ENCODE assay signal across 11 cellular contexts in genomic region chr15:41988896-41989572, GRCh38. TPM values are rescaled to one million over a fixed set of nuclear protein-coding genes. Genes with fewer than 3 reads are reported as not detected.
"Had no signal": no experiment of that assay in that cellular context is flagged by ENCODE, and none has a peak within 500 bp of the region (broad histone marks: within the 10 kb centered on the region; RNA-seq: fewer than 3 reads in every experiment).

No MANE protein-coding gene starts in this region.

- H3K36me3 ChIP-seq: ascending aorta, heart left ventricle, ovary had no signal

- H3K4me1 Mint-ChIP-seq: activated CD8-positive, alpha-beta memory T cell treated with anti-CD3 and anti-CD28 coated beads, Interleukin-2, amount 10 ng/mL, durations not matched to agents 7 days and 5 days had no signal

- H3K27me3 Mint-ChIP-seq: natural killer cell treated with Interleukin-12 subunit alpha and Interleukin-12 subunit beta and Interleukin-15 and Interleukin-18, amount 100 ng/mL, for 72 hours; stimulated activated naive CD8-positive, alpha-beta T cell treated with anti-CD3 and anti-CD28 coated beads, Interleukin-15, Interleukin-2, amounts not matched to agents 100 ng/mL and 50 ng/mL, for 24 hours had no signal

- H3K4me1 ChIP-seq: testis had no signal

- H3K9me3 Mint-ChIP-seq: natural killer cell treated with Interleukin-12 subunit alpha and Interleukin-12 subunit beta and Interleukin-15 and Interleukin-18, amount 100 ng/mL, for 72 hours; stimulated activated naive CD8-positive, alpha-beta T cell treated with anti-CD3 and anti-CD28 coated beads, Interleukin-15, Interleukin-2, amounts not matched to agents 100 ng/mL and 50 ng/mL, for 24 hours had no signal

- H3K4me3 ChIP-seq: ascending aorta, heart left ventricle, ovary, testis had no signal

- FAIRE-seq: islet of Langerhans had no signal

- H3K9me3 ChIP-seq: ascending aorta, heart left ventricle, ovary, testis had no signal

- H3K27ac ChIP-seq: ascending aorta, heart left ventricle, ovary, testis had no signal

- H3K27me3 ChIP-seq: ascending aorta, heart left ventricle, ovary, testis had no signal

- H3K4me3 Mint-ChIP-seq: activated CD8-positive, alpha-beta memory T cell treated with anti-CD3 and anti-CD28 coated beads, Interleukin-2, amount 10 ng/mL, durations not matched to agents 7 days and 5 days; natural killer cell treated with Interleukin-12 subunit alpha and Interleukin-12 subunit beta and Interleukin-15 and Interleukin-18, amount 100 ng/mL, for 72 hours; stimulated activated naive CD8-positive, alpha-beta T cell treated with anti-CD3 and anti-CD28 coated beads, Interleukin-15, Interleukin-2, amounts not matched to agents 100 ng/mL and 50 ng/mL, for 24 hours had no signal

- H3K27ac Mint-ChIP-seq: activated CD8-positive, alpha-beta memory T cell treated with anti-CD3 and anti-CD28 coated beads, Interleukin-2, amount 10 ng/mL, durations not matched to agents 7 days and 5 days; natural killer cell treated with Interleukin-12 subunit alpha and Interleukin-12 subunit beta and Interleukin-15 and Interleukin-18, amount 100 ng/mL, for 72 hours; stimulated activated naive CD8-positive, alpha-beta T cell treated with anti-CD3 and anti-CD28 coated beads, Interleukin-15, Interleukin-2, amounts not matched to agents 100 ng/mL and 50 ng/mL, for 24 hours had no signal

- H3K36me3 Mint-ChIP-seq: activated CD8-positive, alpha-beta memory T cell treated with anti-CD3 and anti-CD28 coated beads, Interleukin-2, amount 10 ng/mL, durations not matched to agents 7 days and 5 days; natural killer cell treated with Interleukin-12 subunit alpha and Interleukin-12 subunit beta and Interleukin-15 and Interleukin-18, amount 100 ng/mL, for 72 hours had no signal

RNA-seq across cellular contexts. Expression of gene PLA2G4E, which starts 31.8 kb away (rescaled TPM):
- total RNA-seq: ascending aorta; left lobe of liver; natural killer cell treated with Interleukin-12 subunit alpha and Interleukin-12 subunit beta and Interleukin-15 and Interleukin-18, amount 100 ng/mL, for 72 hours; renal cortical epithelial cell; T-helper 2 cell treated with Interferon-gamma antibody and Interleukin-4, amounts not matched to agents 100 ng/mL and 5 ng/mL, for 36 hours had no signal
